In genomic region chr7:34117583-34117982, GRCh38 we compare ENCODE assay signal across 8 cellular contexts.
"Had no signal": no experiment of that assay in that cellular context is flagged by ENCODE, and none has a peak within 500 bp of the region (broad histone marks: within the 10 kb centered on the region; RNA-seq: fewer than 3 reads in every experiment).

No MANE protein-coding gene starts in this region.

- H3K9me3 ChIP-seq: HAP-1 had no signal

- H3K4me3 ChIP-seq: GM23248, HAP-1 had no signal

- H3K27ac ChIP-seq: GM23248, HL-60 had no signal

- ATAC-seq: HCT116, HepG2 had no signal

- DNase-seq: GM23248, GOT3, H7, HFFc6 had no signal

- H3K4me1 ChIP-seq: HAP-1 had no signal

- H3K36me3 ChIP-seq: HAP-1 had no signal
